ENCODE assay signal across 16 cellular contexts in genomic region chr20:64075556-64075955, GRCh38. TPM values are rescaled to one million over a fixed set of nuclear protein-coding genes. Genes with fewer than 3 reads are reported as not detected.
DNase-seq lines count a peak whose midpoint lies in the region; ATAC-seq lines count a peak whose summit lies in the region.
"Had no signal": no experiment of that assay in that cellular context is flagged by ENCODE, and none has a peak within 500 bp of the region (broad histone marks: within the 10 kb centered on the region; RNA-seq: fewer than 3 reads in every experiment).

No MANE protein-coding gene starts in this region.

- peaks cover 76% of the 10 kb centered on the region for H3K4me1 ChIP-seq in Karpas-422 (ENCODE audit: low read length)

- DNase-seq in activated naive CD4-positive, alpha-beta T cell treated with anti-CD3 and anti-CD28 coated beads for 36 hours: no peak
- DNase-seq in activated naive CD4-positive, alpha-beta T cell treated with anti-CD3 and anti-CD28 coated beads, Interleukin-2, amount 50 U/mL, for 72 hours (ENCODE audit: low spot score in 2 of 2): no peak
- DNase-seq in Karpas-422: no peak
- no peak for DNase-seq in central memory CD8-positive, alpha-beta T cell (ENCODE audit: low spot score in 2 of 2)
- no peak for DNase-seq in cortex of kidney (lab: John Stamatoyannopoulos, UW)
- no peak for DNase-seq in T-helper 9 cell
- DNase-seq: CD4-positive, alpha-beta memory T cell; HCEC 1CT; NCI-H1436 treated with DMSO at 0.1 percent for 48 hours; NCI-H2029 treated with DMSO at 0.1 percent for 48 hours; NCI-H774; RPMI8226; SJCRH30 had no signal

- no peaks in the 10 kb centered on the region for H3K9me2 ChIP-seq in Karpas-422 (replicated peaks; ENCODE audit: insufficient read depth, low read length)

- H3K9me3 ChIP-seq in Karpas-422 (ENCODE audit: low read length): no peaks in the 10 kb centered on the region
- H3K9me3 ChIP-seq: SJCRH30 had no signal

- CTCF ChIA-PET in activated naive CD4-positive, alpha-beta T cell treated with anti-CD3 and anti-CD28 coated beads for 36 hours (lab: Charles Lee): interaction anchor here (2.4 kb wide), 1 partner anchor 95 kb away, joined by 5 read pairs; the partner anchor contains the start of gene PRPF6

- H3K27ac Mint-ChIP-seq in activated naive CD4-positive, alpha-beta T cell treated with anti-CD3 and anti-CD28 coated beads for 36 hours: peak overlapping the region; percentile 73
- H3K27ac Mint-ChIP-seq in activated naive CD4-positive, alpha-beta T cell treated with anti-CD3 and anti-CD28 coated beads, Interleukin-2, amount 50 U/mL, for 72 hours: peak overlapping the region in 1 of 2 donors; percentile 90
- peak overlapping the region; percentile 71 for H3K27ac Mint-ChIP-seq in central memory CD8-positive, alpha-beta T cell (ENCODE audit: low read depth)
- H3K27ac Mint-ChIP-seq in stimulated activated memory B cell treated with anti-CD40 and anti-IgM and Interleukin-4, amounts not matched to agents 10 μg/mL and 1 μg/mL and 100 μg/mL, for 72 hours: peak overlapping the region; percentile 96

- no peaks in the 10 kb centered on the region for H4K20me1 ChIP-seq in Karpas-422 (ENCODE audit: insufficient read depth, low read depth, low read length)

- peak overlapping the region; percentile 73; the same call in 1 of the 2 replicates for H3K4me3 ChIP-seq in Karpas-422 (ENCODE audit: low read length)
- H3K4me3 ChIP-seq: SJCRH30 had no signal

- H3K9ac ChIP-seq in Karpas-422 (ENCODE audit: low read length): peak overlapping the region; percentile 96

- no peaks in the 10 kb centered on the region for H3K27me3 Mint-ChIP-seq in activated naive CD4-positive, alpha-beta T cell treated with anti-CD3 and anti-CD28 coated beads for 36 hours (ENCODE audit: low read depth)
- no peaks in the 10 kb centered on the region for H3K27me3 Mint-ChIP-seq in central memory CD8-positive, alpha-beta T cell
- no peaks in the 10 kb centered on the region for H3K27me3 Mint-ChIP-seq in stimulated activated memory B cell treated with anti-CD40 and anti-IgM and Interleukin-4, amounts not matched to agents 10 μg/mL and 1 μg/mL and 100 μg/mL, for 72 hours
- H3K27me3 Mint-ChIP-seq: CD4-positive, alpha-beta memory T cell had no signal

- no peak overlapping the region for H2AFZ ChIP-seq in Karpas-422 (ENCODE audit: low read length)

- H3K27me3 ChIP-seq in Karpas-422 (ENCODE audit: low read length): no peaks in the 10 kb centered on the region

- intact Hi-C loops in activated naive CD4-positive, alpha-beta T cell treated with anti-CD3 and anti-CD28 coated beads for 36 hours (cut with micrococcal nuclease): loop anchor here (5.0 kb wide), 1 partner anchor 338 kb away; the partner anchor contains the start of genes LIME1 and SLC2A4RG

- no peaks in the 10 kb centered on the region for H3K9me3 Mint-ChIP-seq in activated naive CD4-positive, alpha-beta T cell treated with anti-CD3 and anti-CD28 coated beads for 36 hours
- no peaks in the 10 kb centered on the region for H3K9me3 Mint-ChIP-seq in activated naive CD4-positive, alpha-beta T cell treated with anti-CD3 and anti-CD28 coated beads, Interleukin-2, amount 50 U/mL, for 72 hours
- no peaks in the 10 kb centered on the region for H3K9me3 Mint-ChIP-seq in central memory CD8-positive, alpha-beta T cell
- no peaks in the 10 kb centered on the region for H3K9me3 Mint-ChIP-seq in stimulated activated memory B cell treated with anti-CD40 and anti-IgM and Interleukin-4, amounts not matched to agents 10 μg/mL and 1 μg/mL and 100 μg/mL, for 72 hours
- H3K9me3 Mint-ChIP-seq: CD4-positive, alpha-beta memory T cell had no signal

- H3K36me3 ChIP-seq in Karpas-422 (ENCODE audit: insufficient read depth, low read length): peaks cover 22% of the 10 kb centered on the region
- H3K36me3 ChIP-seq: SJCRH30 had no signal

- H3K4me3 Mint-ChIP-seq in activated naive CD4-positive, alpha-beta T cell treated with anti-CD3 and anti-CD28 coated beads for 36 hours: peak overlapping the region; percentile 87
- peak overlapping the region; percentile 93 for H3K4me3 Mint-ChIP-seq in central memory CD8-positive, alpha-beta T cell
- H3K4me3 Mint-ChIP-seq in stimulated activated memory B cell treated with anti-CD40 and anti-IgM and Interleukin-4, amounts not matched to agents 10 μg/mL and 1 μg/mL and 100 μg/mL, for 72 hours: no peak overlapping the region

- no peak for ATAC-seq in activated naive CD4-positive, alpha-beta T cell treated with anti-CD3 and anti-CD28 coated beads, Interleukin-2, amount 50 U/mL, for 72 hours
- no peak for ATAC-seq in central memory CD8-positive, alpha-beta T cell (replicated peaks; ENCODE audit: extremely low read depth, poor library complexity, severe bottlenecking)
- ATAC-seq in stimulated activated memory B cell treated with anti-CD40 and anti-IgM and Interleukin-4, amounts not matched to agents 10 μg/mL and 1 μg/mL and 100 μg/mL, for 72 hours: no peak
- no peak for ATAC-seq in activated CD4-positive, CD25-positive, alpha-beta regulatory T cell treated with anti-CD3 and anti-CD28 coated beads, Interleukin-2, amount 50 U/mL, for 24 hours

- H3K27ac ChIP-seq in Karpas-422 (ENCODE audit: low read length): peak overlapping the region; percentile 100
- H3K27ac ChIP-seq: SJCRH30 had no signal

- H3K36me3 Mint-ChIP-seq in activated naive CD4-positive, alpha-beta T cell treated with anti-CD3 and anti-CD28 coated beads for 36 hours (ENCODE audit: low read depth): peaks cover 2% of the 10 kb centered on the region
- peaks cover 5 to 7% of the 10 kb centered on the region in 2 donors for H3K36me3 Mint-ChIP-seq in activated naive CD4-positive, alpha-beta T cell treated with anti-CD3 and anti-CD28 coated beads, Interleukin-2, amount 50 U/mL, for 72 hours
- peaks cover 13% of the 10 kb centered on the region for H3K36me3 Mint-ChIP-seq in central memory CD8-positive, alpha-beta T cell (ENCODE audit: insufficient read depth)
- peaks cover 37% of the 10 kb centered on the region for H3K36me3 Mint-ChIP-seq in stimulated activated memory B cell treated with anti-CD40 and anti-IgM and Interleukin-4, amounts not matched to agents 10 μg/mL and 1 μg/mL and 100 μg/mL, for 72 hours

- peak overlapping the region; percentile 93 for H3K4me2 ChIP-seq in Karpas-422 (ENCODE audit: low read depth, low read length, poor library complexity, severe bottlenecking)

- peaks cover 16% of the 10 kb centered on the region for H3K79me2 ChIP-seq in Karpas-422 (ENCODE audit: low read length)

- peaks cover 17% of the 10 kb centered on the region for H3K4me1 Mint-ChIP-seq in activated naive CD4-positive, alpha-beta T cell treated with anti-CD3 and anti-CD28 coated beads for 36 hours (ENCODE audit: low read depth)
- H3K4me1 Mint-ChIP-seq in central memory CD8-positive, alpha-beta T cell: peaks cover 29% of the 10 kb centered on the region
- peaks cover 71% of the 10 kb centered on the region for H3K4me1 Mint-ChIP-seq in stimulated activated memory B cell treated with anti-CD40 and anti-IgM and Interleukin-4, amounts not matched to agents 10 μg/mL and 1 μg/mL and 100 μg/mL, for 72 hours

RNA-seq across cellular contexts. Expression of gene RGS19, which starts 3.8 kb away (rescaled TPM):
- total RNA-seq in activated naive CD4-positive, alpha-beta T cell treated with anti-CD3 and anti-CD28 coated beads for 36 hours: 10 to 100 TPM; 20.6 to 23.5 TPM
- total RNA-seq in activated naive CD4-positive, alpha-beta T cell treated with anti-CD3 and anti-CD28 coated beads, Interleukin-2, amount 50 U/mL, for 72 hours: 10 to 100 TPM; 21.5 to 47.8 TPM
- total RNA-seq in Karpas-422 (2014; rRNA removed; shearing (Covaris generic); ENCODE audit: low replicate concordance): 172 and 272 TPM in 2 replicates

RNA-seq across cellular contexts. Expression of gene OPRL1, which starts 4.3 kb away (rescaled TPM):
- total RNA-seq in activated naive CD4-positive, alpha-beta T cell treated with anti-CD3 and anti-CD28 coated beads for 36 hours: under 1 TPM; 0.45 to 0.47 TPM
- total RNA-seq in activated naive CD4-positive, alpha-beta T cell treated with anti-CD3 and anti-CD28 coated beads, Interleukin-2, amount 50 U/mL, for 72 hours: 1 to 10 TPM in 1 of 2 donors, under 1 TPM in 1; 0.32 to 1.2 TPM
- total RNA-seq in Karpas-422 (2014; rRNA removed; shearing (Covaris generic); ENCODE audit: low replicate concordance): 34.0 and 60.6 TPM in 2 replicates

RNA-seq across cellular contexts. Expression of gene LKAAEAR1, which starts 8.6 kb away (rescaled TPM):
- total RNA-seq in activated naive CD4-positive, alpha-beta T cell treated with anti-CD3 and anti-CD28 coated beads for 36 hours: under 1 TPM; 0.33 to 0.62 TPM
- not detected for total RNA-seq in activated naive CD4-positive, alpha-beta T cell treated with anti-CD3 and anti-CD28 coated beads, Interleukin-2, amount 50 U/mL, for 72 hours
- not detected in 2 replicates for total RNA-seq in Karpas-422 (2014; rRNA removed; shearing (Covaris generic); ENCODE audit: low replicate concordance)
- total RNA-seq: NCI-H460, SJCRH30 had no signal

RNA-seq across cellular contexts. Expression of gene TCEA2, which starts 12.6 kb away (rescaled TPM):
- 10 to 100 TPM; 16.7 to 18.2 TPM for total RNA-seq in activated naive CD4-positive, alpha-beta T cell treated with anti-CD3 and anti-CD28 coated beads for 36 hours
- 10 to 100 TPM; 21.9 to 79.3 TPM for total RNA-seq in activated naive CD4-positive, alpha-beta T cell treated with anti-CD3 and anti-CD28 coated beads, Interleukin-2, amount 50 U/mL, for 72 hours
- total RNA-seq in Karpas-422 (2014; rRNA removed; shearing (Covaris generic); ENCODE audit: low replicate concordance): 124 and 197 TPM in 2 replicates

RNA-seq across cellular contexts. Expression of gene SOX18, which starts 26.1 kb away (rescaled TPM):
- not detected for total RNA-seq in activated naive CD4-positive, alpha-beta T cell treated with anti-CD3 and anti-CD28 coated beads for 36 hours
- total RNA-seq in activated naive CD4-positive, alpha-beta T cell treated with anti-CD3 and anti-CD28 coated beads, Interleukin-2, amount 50 U/mL, for 72 hours: 1 to 10 TPM in 1 of 2 donors, under 1 TPM in 1; 0.39 to 1.4 TPM
- not detected in 2 replicates for total RNA-seq in Karpas-422 (2014; rRNA removed; shearing (Covaris generic); ENCODE audit: low replicate concordance)
- total RNA-seq: CD4-positive, alpha-beta memory T cell had no signal

Comparison
In these comparisons a context has a peak if more than half of its experiments do, and no peak if none do; other contexts are left out.
1. RNA of gene OPRL1, which starts 4.3 kb away (total RNA-seq): 34.0 to 60.6 TPM in Karpas-422; 0.32 to 1.2 TPM in activated naive CD4-positive, alpha-beta T cell treated with anti-CD3 and anti-CD28 coated beads, Interleukin-2, amount 50 U/mL, for 72 hours and 0.45 to 0.47 TPM in activated naive CD4-positive, alpha-beta T cell treated with anti-CD3 and anti-CD28 coated beads for 36 hours; every median in the first group is over 10 times any median in the second.